24 cellular contexts compared by ENCODE assay signal in genomic region chr5:36395260-36395659, GRCh38.
"Had no signal": no experiment of that assay in that cellular context is flagged by ENCODE, and none has a peak within 500 bp of the region (broad histone marks: within the 10 kb centered on the region; RNA-seq: fewer than 3 reads in every experiment).

No MANE protein-coding gene starts in this region.

- H3K9me3 ChIP-seq: gastrocnemius medialis, heart left ventricle, left lung, prostate gland, right atrium auricular region, sigmoid colon, spleen, thoracic aorta, tibial nerve, upper lobe of left lung had no signal

- H3K9me3 Mint-ChIP-seq: naive thymus-derived CD4-positive, alpha-beta T cell; nephron; neural progenitor cell; stimulated activated naive CD8-positive, alpha-beta T cell treated with anti-CD3 and anti-CD28 coated beads, Interleukin-15, Interleukin-2, amounts not matched to agents 100 ng/mL and 50 ng/mL, for 24 hours had no signal

- H3K36me3 ChIP-seq: gastrocnemius medialis, heart left ventricle, left lung, neural progenitor cell, prostate gland, right atrium auricular region, sigmoid colon, spleen, thoracic aorta, tibial nerve, upper lobe of left lung had no signal

- H3K9ac ChIP-seq: neural progenitor cell had no signal

- ATAC-seq: gastrocnemius medialis; heart left ventricle; left cardiac atrium; left lung; naive thymus-derived CD4-positive, alpha-beta T cell; stimulated activated naive B cell treated with anti-CD40 and anti-IgM and Interleukin-4, amounts not matched to agents 10 μg/mL and 1 μg/mL and 100 μg/mL, for 72 hours had no signal

- H3K27me3 ChIP-seq: dorsolateral prefrontal cortex, gastrocnemius medialis, hepatocyte, left lung, neural progenitor cell, right atrium auricular region, sigmoid colon, tibial nerve, upper lobe of left lung had no signal

- H3K27ac Mint-ChIP-seq: naive thymus-derived CD4-positive, alpha-beta T cell; neural progenitor cell; stimulated activated naive CD8-positive, alpha-beta T cell treated with anti-CD3 and anti-CD28 coated beads, Interleukin-15, Interleukin-2, amounts not matched to agents 100 ng/mL and 50 ng/mL, for 24 hours had no signal

- H3K4me2 ChIP-seq: hepatocyte, neural progenitor cell had no signal

- H3K79me2 ChIP-seq: hepatocyte had no signal

- DNase-seq: cortex of kidney; dorsolateral prefrontal cortex; effector CD4-positive, alpha-beta T cell; gastrocnemius medialis; heart left ventricle; kidney; left cardiac atrium; left lung; mesenchymal stem cell; midbrain; naive thymus-derived CD4-positive, alpha-beta T cell; sigmoid colon; spleen; stimulated activated CD4-positive, alpha-beta T cell treated with anti-CD3 and anti-CD28 coated beads, Interleukin-4, amount 100 ng/mL, for 4 hours; stimulated activated naive B cell treated with anti-CD40 and anti-IgM and Interleukin-4, amounts not matched to agents 10 μg/mL and 1 μg/mL and 100 μg/mL, for 72 hours had no signal

- H3K4me1 ChIP-seq: gastrocnemius medialis, prostate gland, tibial nerve had no signal

- H3K4me3 ChIP-seq: dorsolateral prefrontal cortex, gastrocnemius medialis, heart left ventricle, hepatocyte, left lung, neural progenitor cell, prostate gland, right atrium auricular region, sigmoid colon, spleen, thoracic aorta, tibial nerve, upper lobe of left lung had no signal

- H3K36me3 Mint-ChIP-seq: naive thymus-derived CD4-positive, alpha-beta T cell; neural progenitor cell; stimulated activated naive B cell treated with anti-CD40 and anti-IgM and Interleukin-4, amounts not matched to agents 10 μg/mL and 1 μg/mL and 100 μg/mL, for 72 hours had no signal

- H2AFZ ChIP-seq: hepatocyte had no signal

- H3K4me3 Mint-ChIP-seq: naive thymus-derived CD4-positive, alpha-beta T cell; nephron; neural progenitor cell; stimulated activated naive CD8-positive, alpha-beta T cell treated with anti-CD3 and anti-CD28 coated beads, Interleukin-15, Interleukin-2, amounts not matched to agents 100 ng/mL and 50 ng/mL, for 24 hours had no signal

- H3K27ac ChIP-seq: dorsolateral prefrontal cortex, gastrocnemius medialis, hepatocyte, left lung, neural progenitor cell, prostate gland, right atrium auricular region, spleen, thoracic aorta, tibial nerve, upper lobe of left lung had no signal
